Comparison of ENCODE assay signal across 10 cellular contexts in genomic region chr1:91553196-91553595, GRCh38. TPM values are rescaled to one million over a fixed set of nuclear protein-coding genes. Genes with fewer than 3 reads are reported as not detected.
DNase-seq lines count a peak whose midpoint lies in the region; ATAC-seq, FAIRE-seq and TF ChIP-seq lines count a peak whose summit lies in the region.
"Had no signal": no experiment of that assay in that cellular context is flagged by ENCODE, and none has a peak within 500 bp of the region (broad histone marks: within the 10 kb centered on the region; RNA-seq: fewer than 3 reads in every experiment).

No MANE protein-coding gene starts in this region.

- H3K27ac Mint-ChIP-seq in activated naive CD8-positive, alpha-beta T cell treated with anti-CD3 and anti-CD28 coated beads, Interleukin-2, amount 50 U/mL, for 24 hours, result peak overlapping the region; percentile 67

- TF ChIP-seq CTCF in gastroesophageal sphincter (IDR thresholded peaks at IDR 0.05) (no peak), mucosa of descending colon (IDR thresholded peaks at IDR 0.05) (no peak)

- H3K4me1 Mint-ChIP-seq in activated naive CD8-positive, alpha-beta T cell treated with anti-CD3 and anti-CD28 coated beads, Interleukin-2, amount 50 U/mL, for 24 hours, result peaks cover 89% of the 10 kb centered on the region

- H3K36me3 ChIP-seq in gastroesophageal sphincter, result no peaks in the 10 kb centered on the region
- no peaks in the 10 kb centered on the region for H3K36me3 ChIP-seq in mucosa of descending colon (ENCODE audit: low read depth)
- no peaks in the 10 kb centered on the region for H3K36me3 ChIP-seq in effector memory CD4-positive, alpha-beta T cell (ENCODE audit: control insufficient read depth, insufficient read depth, low read length)
- H3K36me3 ChIP-seq: neutrophil, uterus had no signal

- 71 to 80% methylated on average over 2 to 3 of the region's 3 CpGs for WGBS in gastroesophageal sphincter (ENCODE audit: low coverage in 1 of 2), 2 donors

- TF ChIP-seq EP300 in gastroesophageal sphincter (IDR thresholded peaks at IDR 0.05), result no peak

- no peaks in the 10 kb centered on the region for H3K27me3 ChIP-seq in gastroesophageal sphincter
- no peaks in the 10 kb centered on the region for H3K27me3 ChIP-seq in effector memory CD4-positive, alpha-beta T cell (replicated peaks; ENCODE audit: control insufficient read depth, insufficient read depth, low read length, poor library complexity, severe bottlenecking)
- H3K27me3 ChIP-seq: neutrophil, uterus had no signal

- peaks cover 1% of the 10 kb centered on the region for H3K36me3 Mint-ChIP-seq in activated naive CD8-positive, alpha-beta T cell treated with anti-CD3 and anti-CD28 coated beads, Interleukin-2, amount 50 U/mL, for 24 hours (ENCODE audit: low read depth)

- intact Hi-C loops in mucosa of descending colon (cut with DNase I, micrococcal nuclease), result no loop called here

- H3K4me1 ChIP-seq in gastroesophageal sphincter (peaks cover 0 to 31% (median 3%) of the 10 kb centered on the region in 3 donors), mucosa of descending colon (ENCODE audit: low read depth) (no peaks in the 10 kb centered on the region)
- H3K4me1 ChIP-seq in effector memory CD4-positive, alpha-beta T cell (ENCODE audit: control insufficient read depth, insufficient read depth, low read length, poor library complexity, severe bottlenecking), result peaks cover 67% of the 10 kb centered on the region
- H3K4me1 ChIP-seq: uterus had no signal

- no peaks in the 10 kb centered on the region for H3K27me3 Mint-ChIP-seq in activated naive CD8-positive, alpha-beta T cell treated with anti-CD3 and anti-CD28 coated beads, Interleukin-2, amount 50 U/mL, for 24 hours

- H3K9me3 Mint-ChIP-seq in activated naive CD8-positive, alpha-beta T cell treated with anti-CD3 and anti-CD28 coated beads, Interleukin-2, amount 50 U/mL, for 24 hours, result peaks cover 3% of the 10 kb centered on the region

- ATAC-seq in activated naive CD8-positive, alpha-beta T cell treated with anti-CD3 and anti-CD28 coated beads, Interleukin-2, amount 50 U/mL, for 24 hours, result no peak
- ATAC-seq in gastroesophageal sphincter (peak; percentile 80), mucosa of descending colon (no peak)

- FAIRE-seq in GM19239 (lab: Jason Lieb, UNC), result no peak

- TF ChIP-seq POLR2A in gastroesophageal sphincter (IDR thresholded peaks at IDR 0.05), result no peak

- peak; percentile 83 for DNase-seq in GM03348 (ENCODE audit: low spot score)
- DNase-seq in activated naive CD8-positive, alpha-beta T cell treated with anti-CD3 and anti-CD28 coated beads, Interleukin-2, amount 50 U/mL, for 24 hours, result no peak
- DNase-seq in mucosa of descending colon, result no peak
- DNase-seq in effector memory CD4-positive, alpha-beta T cell, result no peak
- DNase-seq in GM19239 (ENCODE audit: insufficient read length, low spot score), result no peak

- no peak overlapping the region for H3K4me3 ChIP-seq in gastroesophageal sphincter
- no peak overlapping the region for H3K4me3 ChIP-seq in skin epidermis
- H3K4me3 ChIP-seq in mucosa of descending colon, result no peak overlapping the region
- no peak overlapping the region for H3K4me3 ChIP-seq in effector memory CD4-positive, alpha-beta T cell (ENCODE audit: insufficient read depth, low read depth, low read length, poor library complexity, severe bottlenecking)
- H3K4me3 ChIP-seq: uterus had no signal

- H3K27ac ChIP-seq in gastroesophageal sphincter, result peak overlapping the region in 1 of 4 donors; percentile 60
- peak overlapping the region in 12 of 21 experiments; percentile 22 to 92 (median 54) for H3K27ac ChIP-seq in skin epidermis
- no peak overlapping the region for H3K27ac ChIP-seq in effector memory CD4-positive, alpha-beta T cell (ENCODE audit: insufficient read depth, low read length, poor library complexity, severe bottlenecking)
- H3K27ac ChIP-seq: neutrophil had no signal

- H3K4me3 Mint-ChIP-seq in activated naive CD8-positive, alpha-beta T cell treated with anti-CD3 and anti-CD28 coated beads, Interleukin-2, amount 50 U/mL, for 24 hours, result no peak overlapping the region
- H3K4me3 Mint-ChIP-seq: T-helper 1 cell treated with Interleukin-12 subunit alpha and Interleukin-12 subunit beta and Interleukin-4 antibody, amounts not matched to agents 30 μg/mL and 1 μg/mL, for 36 hours had no signal

- H3K9me3 ChIP-seq in gastroesophageal sphincter (no peaks in the 10 kb centered on the region), mucosa of descending colon (no peaks in the 10 kb centered on the region)
- no peaks in the 10 kb centered on the region for H3K9me3 ChIP-seq in effector memory CD4-positive, alpha-beta T cell (ENCODE audit: control insufficient read depth, low read length)
- H3K9me3 ChIP-seq: neutrophil, uterus had no signal

RNA-seq across cellular contexts. Expression of gene CDC7, which starts 52.5 kb away (rescaled TPM):
- total RNA-seq in gastroesophageal sphincter (1 to 10 TPM in 3 of 4 donors, under 1 TPM in 1; 0.31 to 3.2 (median 1.4) TPM), mucosa of descending colon (1 to 10 TPM; 3.6 to 5.0 (median 3.9) TPM)
